In the genomic region with DNA sequence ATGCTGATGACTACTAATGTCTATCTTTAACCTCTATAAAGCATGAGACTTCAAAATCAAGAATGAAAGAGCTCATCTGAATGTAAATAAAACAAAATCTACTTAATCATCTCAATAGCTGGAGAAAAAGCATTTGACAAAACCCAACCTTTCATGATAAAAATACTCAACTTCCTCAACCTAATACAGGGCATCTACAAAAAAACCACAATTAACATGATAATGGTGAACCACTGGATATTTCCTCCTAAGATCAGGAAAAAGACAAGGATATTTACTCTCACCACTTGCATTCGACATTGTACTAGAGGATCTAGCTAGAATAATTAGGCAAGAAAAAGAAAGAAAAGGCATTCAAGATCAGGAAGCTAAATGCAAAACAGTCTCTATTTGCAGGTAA, we compare ENCODE assay signal across 2 cellular contexts.
TF ChIP-seq lines count a peak whose summit lies in the region.

No MANE protein-coding gene starts in this region.

TF ChIP-seq in A549, 52 proteins besides CTCF, POLR2A, EP300 and RAD21:
- no peak for TF ChIP-seq HOXB5 (CRISPR knock-in tag; IDR thresholded peaks at IDR 0.05)
- no peak for TF ChIP-seq KDM1A (IDR thresholded peaks at IDR 0.05; ENCODE audit: low read depth)
- TF ChIP-seq, protein P1, sequence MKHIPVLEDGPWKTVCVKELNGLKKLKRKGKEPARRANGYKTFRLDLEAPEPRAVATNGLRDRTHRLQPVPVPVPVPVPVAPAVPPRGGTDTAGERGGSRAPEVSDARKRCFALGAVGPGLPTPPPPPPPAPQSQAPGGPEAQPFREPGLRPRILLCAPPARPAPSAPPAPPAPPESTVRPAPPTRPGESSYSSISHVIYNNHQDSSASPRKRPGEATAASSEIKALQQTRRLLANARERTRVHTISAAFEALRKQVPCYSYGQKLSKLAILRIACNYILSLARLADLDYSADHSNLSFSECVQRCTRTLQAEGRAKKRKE (CRISPR knock-in tag; IDR thresholded peaks at IDR 0.05; ENCODE audit: low read depth), result no peak
- TF ChIP-seq JUN (IDR thresholded peaks at IDR 0.05), result no peak
- TF ChIP-seq, protein P2, sequence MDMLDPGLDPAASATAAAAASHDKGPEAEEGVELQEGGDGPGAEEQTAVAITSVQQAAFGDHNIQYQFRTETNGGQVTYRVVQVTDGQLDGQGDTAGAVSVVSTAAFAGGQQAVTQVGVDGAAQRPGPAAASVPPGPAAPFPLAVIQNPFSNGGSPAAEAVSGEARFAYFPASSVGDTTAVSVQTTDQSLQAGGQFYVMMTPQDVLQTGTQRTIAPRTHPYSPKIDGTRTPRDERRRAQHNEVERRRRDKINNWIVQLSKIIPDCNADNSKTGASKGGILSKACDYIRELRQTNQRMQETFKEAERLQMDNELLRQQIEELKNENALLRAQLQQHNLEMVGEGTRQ (IDR thresholded peaks at IDR 0.05), result no peak
- no peak for TF ChIP-seq JUNB (IDR thresholded peaks at IDR 0.05)
- no peak for TF ChIP-seq E2F6 (IDR thresholded peaks at IDR 0.05; ENCODE audit: borderline replicate concordance, low read depth)
- TF ChIP-seq HMGXB4 (CRISPR knock-in tag; IDR thresholded peaks at IDR 0.05; ENCODE audit: borderline replicate concordance), result no peak
- TF ChIP-seq, protein P3, sequence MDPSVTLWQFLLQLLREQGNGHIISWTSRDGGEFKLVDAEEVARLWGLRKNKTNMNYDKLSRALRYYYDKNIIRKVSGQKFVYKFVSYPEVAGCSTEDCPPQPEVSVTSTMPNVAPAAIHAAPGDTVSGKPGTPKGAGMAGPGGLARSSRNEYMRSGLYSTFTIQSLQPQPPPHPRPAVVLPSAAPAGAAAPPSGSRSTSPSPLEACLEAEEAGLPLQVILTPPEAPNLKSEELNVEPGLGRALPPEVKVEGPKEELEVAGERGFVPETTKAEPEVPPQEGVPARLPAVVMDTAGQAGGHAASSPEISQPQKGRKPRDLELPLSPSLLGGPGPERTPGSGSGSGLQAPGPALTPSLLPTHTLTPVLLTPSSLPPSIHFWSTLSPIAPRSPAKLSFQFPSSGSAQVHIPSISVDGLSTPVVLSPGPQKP (IDR thresholded peaks at IDR 0.05; ENCODE audit: low read depth, low read length), result no peak
- TF ChIP-seq MYC (IDR thresholded peaks at IDR 0.05; ENCODE audit: borderline replicate concordance, low read length), result no peak
- no peak for TF ChIP-seq KDM5A (IDR thresholded peaks at IDR 0.05)
- no peak for TF ChIP-seq HOXB13 (CRISPR knock-in tag; IDR thresholded peaks at IDR 0.05; ENCODE audit: low read depth)
- TF ChIP-seq, protein P4, sequence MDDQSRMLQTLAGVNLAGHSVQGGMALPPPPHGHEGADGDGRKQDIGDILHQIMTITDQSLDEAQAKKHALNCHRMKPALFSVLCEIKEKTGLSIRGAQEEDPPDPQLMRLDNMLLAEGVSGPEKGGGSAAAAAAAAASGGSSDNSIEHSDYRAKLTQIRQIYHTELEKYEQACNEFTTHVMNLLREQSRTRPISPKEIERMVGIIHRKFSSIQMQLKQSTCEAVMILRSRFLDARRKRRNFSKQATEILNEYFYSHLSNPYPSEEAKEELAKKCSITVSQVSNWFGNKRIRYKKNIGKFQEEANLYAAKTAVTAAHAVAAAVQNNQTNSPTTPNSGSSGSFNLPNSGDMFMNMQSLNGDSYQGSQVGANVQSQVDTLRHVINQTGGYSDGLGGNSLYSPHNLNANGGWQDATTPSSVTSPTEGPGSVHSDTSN (IDR thresholded peaks at IDR 0.05), result no peak

TF ChIP-seq in HepG2, 621 proteins besides CTCF, POLR2A, EP300 and RAD21:
- TF ChIP-seq MLLT10 (CRISPR knock-in tag; IDR thresholded peaks at IDR 0.05) (no peak), ZNF598 (CRISPR knock-in tag; IDR thresholded peaks at IDR 0.05; ENCODE audit: borderline replicate concordance) (no peak), TAF1 (CRISPR knock-in tag; IDR thresholded peaks at IDR 0.05) (no peak), AGO2 (optimal IDR thresholded peaks at IDR 0.05; ENCODE audit: low read depth, low read length) (no peak), NFIC (IDR thresholded peaks at IDR 0.05; ENCODE audit: low read length) (no peak), PATZ1 (CRISPR knock-in tag; IDR thresholded peaks at IDR 0.05) (no peak), PRDM4 (CRISPR knock-in tag; IDR thresholded peaks at IDR 0.05; ENCODE audit: borderline replicate concordance) (no peak), ZNF577 (CRISPR knock-in tag; IDR thresholded peaks at IDR 0.05; ENCODE audit: borderline replicate concordance, low read depth) (no peak), TRIM24 (CRISPR knock-in tag; IDR thresholded peaks at IDR 0.05) (no peak), JDP2 (CRISPR knock-in tag; IDR thresholded peaks at IDR 0.05; ENCODE audit: borderline replicate concordance) (no peak), ZNF510 (CRISPR knock-in tag; IDR thresholded peaks at IDR 0.05; ENCODE audit: low read depth) (no peak)
- TF ChIP-seq, protein P5, sequence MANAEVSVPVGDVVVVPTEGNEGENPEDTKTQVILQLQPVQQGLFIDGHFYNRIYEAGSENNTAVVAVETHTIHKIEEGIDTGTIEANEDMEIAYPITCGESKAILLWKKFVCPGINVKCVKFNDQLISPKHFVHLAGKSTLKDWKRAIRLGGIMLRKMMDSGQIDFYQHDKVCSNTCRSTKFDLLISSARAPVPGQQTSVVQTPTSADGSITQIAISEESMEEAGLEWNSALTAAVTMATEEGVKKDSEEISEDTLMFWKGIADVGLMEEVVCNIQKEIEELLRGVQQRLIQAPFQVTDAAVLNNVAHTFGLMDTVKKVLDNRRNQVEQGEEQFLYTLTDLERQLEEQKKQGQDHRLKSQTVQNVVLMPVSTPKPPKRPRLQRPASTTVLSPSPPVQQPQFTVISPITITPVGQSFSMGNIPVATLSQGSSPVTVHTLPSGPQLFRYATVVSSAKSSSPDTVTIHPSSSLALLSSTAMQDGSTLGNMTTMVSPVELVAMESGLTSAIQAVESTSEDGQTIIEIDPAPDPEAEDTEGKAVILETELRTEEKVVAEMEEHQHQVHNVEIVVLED (CRISPR knock-in tag; IDR thresholded peaks at IDR 0.05; ENCODE audit: borderline replicate concordance), result no peak
